1 cellular context compared by ENCODE assay signal in genomic region chr7:115603416-115603815, GRCh38.
TF ChIP-seq lines count a peak whose summit lies in the region.

No MANE protein-coding gene starts in this region.

TF ChIP-seq in GM12878, 131 proteins besides CTCF, POLR2A, EP300 and RAD21:
- no peak for TF ChIP-seq CBX3 (IDR thresholded peaks at IDR 0.05; ENCODE audit: borderline replicate concordance, low read depth)
- TF ChIP-seq TBL1XR1 (IDR thresholded peaks at IDR 0.05; ENCODE audit: low read depth, low read length), result no peak
- TF ChIP-seq BRCA1 (IDR thresholded peaks at IDR 0.05; ENCODE audit: low read depth, low read length), result no peak
- no peak for TF ChIP-seq EED (IDR thresholded peaks at IDR 0.05; ENCODE audit: low read depth)
- no peak for TF ChIP-seq SMAD5 (IDR thresholded peaks at IDR 0.05; ENCODE audit: low read depth)
- TF ChIP-seq PRDM15 (CRISPR knock-in tag; IDR thresholded peaks at IDR 0.05), result no peak
- TF ChIP-seq NKRF (conservative IDR thresholded peaks at IDR 0.05), result no peak
- TF ChIP-seq ETV6 (conservative IDR thresholded peaks at IDR 0.05 in 1 of 2, IDR thresholded peaks at IDR 0.05 in 1 of 2; ENCODE audit: borderline replicate concordance in 1 of 2, low read depth in 1 of 2), result no peak
- TF ChIP-seq, protein P1, sequence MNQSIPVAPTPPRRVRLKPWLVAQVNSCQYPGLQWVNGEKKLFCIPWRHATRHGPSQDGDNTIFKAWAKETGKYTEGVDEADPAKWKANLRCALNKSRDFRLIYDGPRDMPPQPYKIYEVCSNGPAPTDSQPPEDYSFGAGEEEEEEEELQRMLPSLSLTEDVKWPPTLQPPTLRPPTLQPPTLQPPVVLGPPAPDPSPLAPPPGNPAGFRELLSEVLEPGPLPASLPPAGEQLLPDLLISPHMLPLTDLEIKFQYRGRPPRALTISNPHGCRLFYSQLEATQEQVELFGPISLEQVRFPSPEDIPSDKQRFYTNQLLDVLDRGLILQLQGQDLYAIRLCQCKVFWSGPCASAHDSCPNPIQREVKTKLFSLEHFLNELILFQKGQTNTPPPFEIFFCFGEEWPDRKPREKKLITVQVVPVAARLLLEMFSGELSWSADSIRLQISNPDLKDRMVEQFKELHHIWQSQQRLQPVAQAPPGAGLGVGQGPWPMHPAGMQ (IDR thresholded peaks at IDR 0.05; ENCODE audit: borderline replicate concordance), result no peak
